In genomic region chrX:1474593-1474992, GRCh38 we compare ENCODE assay signal across 6 cellular contexts. TPM values are rescaled to one million over a fixed set of nuclear protein-coding genes. Genes with fewer than 3 reads are reported as not detected.
A peak's percentile ranks its signal among the peaks of the same experiment; 100 is the strongest.
DNase-seq lines count a peak whose midpoint lies in the region; ATAC-seq, FAIRE-seq and TF ChIP-seq lines count a peak whose summit lies in the region.
"Not testable (repeated sequence)": the region's sequence is repeated elsewhere in the genome, so short reads cannot be mapped to it uniquely, and the experiment has no call there.

No MANE protein-coding gene starts in this region.

- H3K36me3 Mint-ChIP-seq in activated B cell treated with CpG ODN at 0.5 μM for 24 hours (ENCODE audit: low read depth) (peaks cover 66% of the 10 kb centered on the region), immature natural killer cell (peaks cover 35 to 58% (median 47%) of the 10 kb centered on the region in 3 donors)
- peaks cover 90% of the 10 kb centered on the region for H3K36me3 Mint-ChIP-seq in activated CD4-positive, alpha-beta memory T cell treated with anti-CD3 and anti-CD28 coated beads, Interleukin-2, amount 10 ng/mL, durations not matched to agents 7 days and 5 days (ENCODE audit: low read depth)
- peaks cover 43% of the 10 kb centered on the region for H3K36me3 Mint-ChIP-seq in activated naive CD4-positive, alpha-beta T cell treated with anti-CD3 and anti-CD28 coated beads, Interleukin-2, amount 50 U/mL, for 24 hours
- H3K36me3 Mint-ChIP-seq in natural killer cell treated with Interleukin-12 subunit alpha and Interleukin-12 subunit beta and Interleukin-15 and Interleukin-18, amount 100 ng/mL, for 72 hours: peaks cover 47% of the 10 kb centered on the region

- intact Hi-C loops in activated B cell treated with CpG ODN at 0.5 μM for 24 hours (cut with micrococcal nuclease): not testable (repeated sequence)

- POLR2A ChIA-PET in activated B cell treated with CpG ODN at 0.5 μM for 24 hours (lab: Charles Lee); activated CD4-positive, alpha-beta memory T cell treated with anti-CD3 and anti-CD28 coated beads, Interleukin-2, amount 10 ng/mL, durations not matched to agents 7 days and 5 days (lab: Charles Lee): not testable (repeated sequence)

- DNase-seq in GM12891 (ENCODE audit: insufficient read length, low spot score); immature natural killer cell; natural killer cell treated with Interleukin-12 subunit alpha and Interleukin-12 subunit beta and Interleukin-15 and Interleukin-18, amount 100 ng/mL, for 72 hours (ENCODE audit: low spot score): not testable (repeated sequence)
- peak; percentile 10 for DNase-seq in activated B cell treated with CpG ODN at 0.5 μM for 24 hours
- peak; percentile 9 for DNase-seq in activated CD4-positive, alpha-beta memory T cell treated with anti-CD3 and anti-CD28 coated beads, Interleukin-2, amount 10 ng/mL, durations not matched to agents 7 days and 5 days

- not testable (repeated sequence) for H3K27me3 Mint-ChIP-seq in activated B cell treated with CpG ODN at 0.5 μM for 24 hours; activated CD4-positive, alpha-beta memory T cell treated with anti-CD3 and anti-CD28 coated beads, Interleukin-2, amount 10 ng/mL, durations not matched to agents 7 days and 5 days; activated naive CD4-positive, alpha-beta T cell treated with anti-CD3 and anti-CD28 coated beads, Interleukin-2, amount 50 U/mL, for 24 hours; natural killer cell treated with Interleukin-12 subunit alpha and Interleukin-12 subunit beta and Interleukin-15 and Interleukin-18, amount 100 ng/mL, for 72 hours
- H3K27me3 Mint-ChIP-seq in immature natural killer cell (ENCODE audit: low read depth in 3 of 3): peaks cover 12 to 36% (median 36%) of the 10 kb centered on the region in 3 donors

- H3K27ac Mint-ChIP-seq in activated B cell treated with CpG ODN at 0.5 μM for 24 hours: not testable (repeated sequence)
- peak overlapping the region; percentile 45 for H3K27ac Mint-ChIP-seq in activated CD4-positive, alpha-beta memory T cell treated with anti-CD3 and anti-CD28 coated beads, Interleukin-2, amount 10 ng/mL, durations not matched to agents 7 days and 5 days
- peak overlapping the region; percentile 76 for H3K27ac Mint-ChIP-seq in activated naive CD4-positive, alpha-beta T cell treated with anti-CD3 and anti-CD28 coated beads, Interleukin-2, amount 50 U/mL, for 24 hours
- peak overlapping the region in 4 of 6 donors; percentile 67 to 93 (median 84) for H3K27ac Mint-ChIP-seq in immature natural killer cell
- H3K27ac Mint-ChIP-seq in natural killer cell treated with Interleukin-12 subunit alpha and Interleukin-12 subunit beta and Interleukin-15 and Interleukin-18, amount 100 ng/mL, for 72 hours: peak overlapping the region; percentile 12 to 98

- peaks cover 82% of the 10 kb centered on the region for H3K4me1 Mint-ChIP-seq in activated B cell treated with CpG ODN at 0.5 μM for 24 hours
- H3K4me1 Mint-ChIP-seq in activated CD4-positive, alpha-beta memory T cell treated with anti-CD3 and anti-CD28 coated beads, Interleukin-2, amount 10 ng/mL, durations not matched to agents 7 days and 5 days: peaks cover 87% of the 10 kb centered on the region
- H3K4me1 Mint-ChIP-seq in activated naive CD4-positive, alpha-beta T cell treated with anti-CD3 and anti-CD28 coated beads, Interleukin-2, amount 50 U/mL, for 24 hours: peaks cover 84% of the 10 kb centered on the region
- peaks cover 73 to 96% of the 10 kb centered on the region in 2 donors for H3K4me1 Mint-ChIP-seq in immature natural killer cell
- H3K4me1 Mint-ChIP-seq in natural killer cell treated with Interleukin-12 subunit alpha and Interleukin-12 subunit beta and Interleukin-15 and Interleukin-18, amount 100 ng/mL, for 72 hours (ENCODE audit: low read depth in 2 of 2): peaks cover 74 to 87% of the 10 kb centered on the region in 2 donors

- H3K4me3 Mint-ChIP-seq in activated B cell treated with CpG ODN at 0.5 μM for 24 hours; activated CD4-positive, alpha-beta memory T cell treated with anti-CD3 and anti-CD28 coated beads, Interleukin-2, amount 10 ng/mL, durations not matched to agents 7 days and 5 days; activated naive CD4-positive, alpha-beta T cell treated with anti-CD3 and anti-CD28 coated beads, Interleukin-2, amount 50 U/mL, for 24 hours; natural killer cell treated with Interleukin-12 subunit alpha and Interleukin-12 subunit beta and Interleukin-15 and Interleukin-18, amount 100 ng/mL, for 72 hours: not testable (repeated sequence)
- H3K4me3 Mint-ChIP-seq in immature natural killer cell: peak overlapping the region in 1 of 5 donors; percentile 27

- CTCF ChIA-PET in activated B cell treated with CpG ODN at 0.5 μM for 24 hours (lab: Charles Lee); activated CD4-positive, alpha-beta memory T cell treated with anti-CD3 and anti-CD28 coated beads, Interleukin-2, amount 10 ng/mL, durations not matched to agents 7 days and 5 days (lab: Charles Lee): not testable (repeated sequence)

- H3K9me3 Mint-ChIP-seq in activated B cell treated with CpG ODN at 0.5 μM for 24 hours, immature natural killer cell: not testable (repeated sequence)
- H3K9me3 Mint-ChIP-seq in activated CD4-positive, alpha-beta memory T cell treated with anti-CD3 and anti-CD28 coated beads, Interleukin-2, amount 10 ng/mL, durations not matched to agents 7 days and 5 days: peaks cover 16% of the 10 kb centered on the region
- peaks cover 17% of the 10 kb centered on the region for H3K9me3 Mint-ChIP-seq in activated naive CD4-positive, alpha-beta T cell treated with anti-CD3 and anti-CD28 coated beads, Interleukin-2, amount 50 U/mL, for 24 hours
- H3K9me3 Mint-ChIP-seq in natural killer cell treated with Interleukin-12 subunit alpha and Interleukin-12 subunit beta and Interleukin-15 and Interleukin-18, amount 100 ng/mL, for 72 hours: peaks cover 26% of the 10 kb centered on the region

- not testable (repeated sequence) for TF ChIP-seq POLR2A in GM12891 (IDR thresholded peaks at IDR 0.05; ENCODE audit: low read depth, low read length)

- TF ChIP-seq CTCF in activated B cell treated with CpG ODN at 0.5 μM for 24 hours (IDR thresholded peaks at IDR 0.05): not testable (repeated sequence)

- not testable (repeated sequence) for ATAC-seq in activated B cell treated with CpG ODN at 0.5 μM for 24 hours (ENCODE audit: low read depth); natural killer cell treated with Interleukin-12 subunit alpha and Interleukin-12 subunit beta and Interleukin-15 and Interleukin-18, amount 100 ng/mL, for 72 hours

- FAIRE-seq in GM12891 (lab: Jason Lieb, UNC): peak; percentile 76

RNA-seq across cellular contexts. Expression of gene ASMTL, which starts 21.9 kb away (rescaled TPM):
- 59.7 TPM for polyA plus RNA-seq in GM12891 (2012; ENCODE audit: low read depth, missing spikeins)
- 49.2 and 52.1 TPM in 2 replicates for total RNA-seq in activated B cell treated with CpG ODN at 0.5 μM for 24 hours
- total RNA-seq in activated CD4-positive, alpha-beta memory T cell treated with anti-CD3 and anti-CD28 coated beads, Interleukin-2, amount 10 ng/mL, durations not matched to agents 7 days and 5 days: 10 to 100 TPM; 62.2 to 63.3 TPM
- polyA plus RNA-seq in immature natural killer cell: 10 to 100 TPM; 58.1 to 68.6 (median 67.1) TPM
- total RNA-seq in natural killer cell treated with Interleukin-12 subunit alpha and Interleukin-12 subunit beta and Interleukin-15 and Interleukin-18, amount 100 ng/mL, for 72 hours: 10 to 100 TPM; 84.8 to 94.2 TPM
